9 cellular contexts compared by ENCODE assay signal in genomic region chr6:4637691-4638433, GRCh38.
DNase-seq lines count a peak whose midpoint lies in the region; ATAC-seq, FAIRE-seq and TF ChIP-seq lines count a peak whose summit lies in the region.
"Had no signal": no experiment of that assay in that cellular context is flagged by ENCODE, and none has a peak within 500 bp of the region (broad histone marks: within the 10 kb centered on the region; RNA-seq: fewer than 3 reads in every experiment).

No MANE protein-coding gene starts in this region.

- H2AFZ ChIP-seq in endothelial cell of umbilical vein (ENCODE audit: low read depth, low read length), result no peak overlapping the region

- no peaks in the 10 kb centered on the region for H3K9me3 ChIP-seq in endothelial cell of umbilical vein (replicated peaks; ENCODE audit: control insufficient read depth, insufficient read depth, low read length)

- no peak overlapping the region for H3K4me2 ChIP-seq in endothelial cell of umbilical vein (ENCODE audit: insufficient read depth, low read length)
- H3K4me2 ChIP-seq: BLaER1 had no signal

- CTCF ChIA-PET in endothelial cell of umbilical vein (lab: Charles Lee), result no interaction called here

- TSS peak; percentile 47 for BruUV-seq in endothelial cell of umbilical vein (replicated peaks; lab: Mats Ljungman, UMichigan)

- no peak for TF ChIP-seq CTCF in endothelial cell of umbilical vein (IDR thresholded peaks at IDR 0.05; ENCODE audit: extremely low read depth in 1 of 2, insufficient read depth in 1 of 2, low read depth in 1 of 2, low read length in 2 of 2)

- no peak overlapping the region for H3K4me3 ChIP-seq in endothelial cell of umbilical vein (replicated peaks in 1 of 3; ENCODE audit: insufficient read depth in 1 of 3, low read depth in 1 of 3, low read length in 3 of 3)
- H3K4me3 ChIP-seq: BLaER1 had no signal

- H3K36me3 ChIP-seq in endothelial cell of umbilical vein (ENCODE audit: control insufficient read depth in 2 of 2, extremely low read depth in 1 of 2, insufficient read depth in 2 of 2, low read length in 2 of 2), result no peaks in the 10 kb centered on the region
- H3K36me3 ChIP-seq: BLaER1 had no signal

- peaks cover 11% of the 10 kb centered on the region for H3K4me1 ChIP-seq in endothelial cell of umbilical vein (ENCODE audit: control insufficient read depth, extremely low read depth, insufficient read depth, low read length)
- H3K4me1 ChIP-seq: BLaER1 had no signal

- intact Hi-C loops in endothelial cell of umbilical vein (cut with micrococcal nuclease), result no loop called here

- ATAC-seq in HG03565 (IDR thresholded peaks at IDR 0.05; ENCODE audit: unreplicated experiment), result peak; percentile 80
- ATAC-seq in HG03108 (IDR thresholded peaks at IDR 0.05; ENCODE audit: unreplicated experiment), result no peak

- no peaks in the 10 kb centered on the region for H3K9me1 ChIP-seq in endothelial cell of umbilical vein (replicated peaks; ENCODE audit: control insufficient read depth, extremely low read depth, insufficient read depth, low read length)

- H4K20me1 ChIP-seq in endothelial cell of umbilical vein (replicated peaks; ENCODE audit: control insufficient read depth, extremely low read depth, insufficient read depth, low read length), result no peaks in the 10 kb centered on the region
- H4K20me1 ChIP-seq: BLaER1 had no signal

- H3K9ac ChIP-seq in endothelial cell of umbilical vein (replicated peaks; ENCODE audit: extremely low read depth, insufficient read depth, low read length), result no peak overlapping the region
- H3K9ac ChIP-seq: BLaER1 had no signal

- POLR2A ChIA-PET in endothelial cell of umbilical vein (lab: Charles Lee), result no interaction called here

- H3K27me3 ChIP-seq in endothelial cell of umbilical vein (ENCODE audit: control insufficient read depth in 2 of 2, insufficient read depth in 2 of 2, low read length in 2 of 2), result no peaks in the 10 kb centered on the region
- H3K27me3 ChIP-seq: BLaER1 had no signal

- dilution Hi-C loops in endothelial cell of umbilical vein (cut with MboI; ENCODE audit: extremely low pct_ligation_motif_present, low sequenced_read_pairs), result no loop called here

- FAIRE-seq in endothelial cell of umbilical vein (lab: Jason Lieb, UNC), result peak; percentile 84

- TF ChIP-seq POLR2A in endothelial cell of umbilical vein (IDR thresholded peaks at IDR 0.05; ENCODE audit: low read depth, low read length), result no peak

- no peak overlapping the region for H3K27ac ChIP-seq in endothelial cell of umbilical vein (ENCODE audit: insufficient read depth, low read depth, low read length)
- H3K27ac ChIP-seq: BLaER1 had no signal

- DNase-seq in activated CD4-positive, alpha-beta T cell treated with anti-CD3 and anti-CD28 coated beads for 48 hours, result peak; percentile 65
- no peak for DNase-seq in activated CD4-positive, alpha-beta T cell treated with anti-CD3 and anti-CD28 coated beads for 4 hours
- peak; percentile 72 for DNase-seq in endothelial cell of umbilical vein (ENCODE audit: low read depth, low spot score)
- peak; percentile 7 to 54 for DNase-seq in stimulated activated CD8-positive, alpha-beta memory T cell treated with anti-CD3 and anti-CD28 coated beads, Interleukin-7, amount 100 ng/mL, for 48 hours (ENCODE audit: extremely low read depth in 1 of 2, low read depth in 1 of 2)
- no peak for DNase-seq in NCI-H2081 treated with DMSO at 0.1 percent for 48 hours (lab: John Stamatoyannopoulos, UW)
- DNase-seq in NCI-H1092 (lab: John Stamatoyannopoulos, UW), result no peak

- H3K79me2 ChIP-seq in endothelial cell of umbilical vein (ENCODE audit: control insufficient read depth, insufficient read depth, low read length), result no peaks in the 10 kb centered on the region

TF ChIP-seq in endothelial cell of umbilical vein, 7 proteins besides CTCF, POLR2A, EP300 and RAD21:
- peak; percentile 19 for TF ChIP-seq GATA2 (IDR thresholded peaks at IDR 0.05; ENCODE audit: insufficient read depth, insufficient read length, low read depth, low read length)
- peak; percentile 97 for TF ChIP-seq FOS (IDR thresholded peaks at IDR 0.05; ENCODE audit: borderline replicate concordance, insufficient read depth, low read length)
- no peak for TF ChIP-seq MAX (IDR thresholded peaks at IDR 0.05; ENCODE audit: insufficient read depth, insufficient read length)
- TF ChIP-seq MYC (IDR thresholded peaks at IDR 0.05; ENCODE audit: low read depth, low read length), result no peak
- no peak for TF ChIP-seq POLR2AphosphoS5 (IDR thresholded peaks at IDR 0.05; ENCODE audit: insufficient read depth, low read depth, low read length)
- TF ChIP-seq JUN (IDR thresholded peaks at IDR 0.05; ENCODE audit: borderline replicate concordance, insufficient read depth, insufficient read length, low read depth), result peak; percentile 71
- TF ChIP-seq EZH2 (IDR thresholded peaks at IDR 0.05; ENCODE audit: borderline replicate concordance, low read depth, low read length, severe bottlenecking), result no peak

Comparison
In these comparisons a context has a peak if more than half of its experiments do, and no peak if none do; other contexts are left out.
1. DNase-seq: peak in activated CD4-positive, alpha-beta T cell treated with anti-CD3 and anti-CD28 coated beads for 48 hours (single experiment), endothelial cell of umbilical vein (single experiment) and stimulated activated CD8-positive, alpha-beta memory T cell treated with anti-CD3 and anti-CD28 coated beads, Interleukin-7, amount 100 ng/mL, for 48 hours (2 of 2); none in activated CD4-positive, alpha-beta T cell treated with anti-CD3 and anti-CD28 coated beads for 4 hours (0 of 2), NCI-H2081 treated with DMSO at 0.1 percent for 48 hours (single experiment) and NCI-H1092 (single experiment).